ENCODE assay signal across 2 cellular contexts in the genomic region with DNA sequence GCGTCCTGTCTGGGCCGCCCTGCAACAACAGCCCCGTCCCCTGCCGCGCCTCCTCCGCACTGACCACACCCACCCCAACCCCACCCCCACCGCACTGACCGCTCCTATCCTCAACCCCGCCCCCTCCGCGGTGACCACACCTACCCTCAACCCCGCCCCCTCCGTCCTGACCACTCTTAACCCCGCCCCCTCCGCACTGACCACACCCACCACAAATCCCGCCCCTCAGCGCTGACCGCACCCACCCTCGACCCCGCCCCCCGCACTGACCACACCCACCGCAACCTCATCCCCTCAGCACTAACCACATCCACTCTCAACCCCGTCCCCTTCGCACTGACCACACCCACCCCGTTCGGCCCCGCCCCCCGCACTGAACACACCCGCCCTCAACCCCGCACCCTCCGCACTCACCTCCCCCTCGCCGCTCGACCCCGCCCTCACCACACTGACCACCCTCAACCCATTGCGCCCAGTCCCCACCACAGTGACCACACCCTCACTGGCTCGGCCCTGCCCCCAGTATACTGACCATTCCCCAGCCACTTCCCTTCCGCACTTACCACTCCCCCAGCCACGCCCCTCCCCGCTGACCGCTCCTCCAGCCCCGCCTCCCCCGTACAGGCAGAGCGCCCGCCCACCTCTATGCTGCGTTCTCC.
A peak's percentile ranks its signal among the peaks of the same experiment; 100 is the strongest.
TF ChIP-seq lines count a peak whose summit lies in the region.

No MANE protein-coding gene starts in this region.

TF ChIP-seq in IMR-90, 13 proteins besides CTCF, POLR2A, EP300 and RAD21:
- peak; percentile 80; the same call in 1 of the 2 replicates for TF ChIP-seq MAZ (IDR thresholded peaks at IDR 0.05; ENCODE audit: borderline replicate concordance, low read depth, low read length)
- TF ChIP-seq USF2 (IDR thresholded peaks at IDR 0.05; ENCODE audit: low read depth, low read length) = 0 out of 2 replicates have a peak, but pooled peaks have one; percentile 5
- no peak for TF ChIP-seq NFE2L2 (IDR thresholded peaks at IDR 0.05; ENCODE audit: low read depth, low read length)

TF ChIP-seq in K562, 482 proteins besides CTCF, POLR2A, EP300 and RAD21 (continues in another document):
- no peak for TF ChIP-seq PHB2 (IDR thresholded peaks at IDR 0.05; ENCODE audit: low read depth)
- no peak for TF ChIP-seq SUPT5H (IDR thresholded peaks at IDR 0.05)
- peak; percentile 55; the same call in 1 of the 2 replicates for TF ChIP-seq ESRRA (IDR thresholded peaks at IDR 0.05; ENCODE audit: borderline replicate concordance, low read depth)
- TF ChIP-seq, protein P1, sequence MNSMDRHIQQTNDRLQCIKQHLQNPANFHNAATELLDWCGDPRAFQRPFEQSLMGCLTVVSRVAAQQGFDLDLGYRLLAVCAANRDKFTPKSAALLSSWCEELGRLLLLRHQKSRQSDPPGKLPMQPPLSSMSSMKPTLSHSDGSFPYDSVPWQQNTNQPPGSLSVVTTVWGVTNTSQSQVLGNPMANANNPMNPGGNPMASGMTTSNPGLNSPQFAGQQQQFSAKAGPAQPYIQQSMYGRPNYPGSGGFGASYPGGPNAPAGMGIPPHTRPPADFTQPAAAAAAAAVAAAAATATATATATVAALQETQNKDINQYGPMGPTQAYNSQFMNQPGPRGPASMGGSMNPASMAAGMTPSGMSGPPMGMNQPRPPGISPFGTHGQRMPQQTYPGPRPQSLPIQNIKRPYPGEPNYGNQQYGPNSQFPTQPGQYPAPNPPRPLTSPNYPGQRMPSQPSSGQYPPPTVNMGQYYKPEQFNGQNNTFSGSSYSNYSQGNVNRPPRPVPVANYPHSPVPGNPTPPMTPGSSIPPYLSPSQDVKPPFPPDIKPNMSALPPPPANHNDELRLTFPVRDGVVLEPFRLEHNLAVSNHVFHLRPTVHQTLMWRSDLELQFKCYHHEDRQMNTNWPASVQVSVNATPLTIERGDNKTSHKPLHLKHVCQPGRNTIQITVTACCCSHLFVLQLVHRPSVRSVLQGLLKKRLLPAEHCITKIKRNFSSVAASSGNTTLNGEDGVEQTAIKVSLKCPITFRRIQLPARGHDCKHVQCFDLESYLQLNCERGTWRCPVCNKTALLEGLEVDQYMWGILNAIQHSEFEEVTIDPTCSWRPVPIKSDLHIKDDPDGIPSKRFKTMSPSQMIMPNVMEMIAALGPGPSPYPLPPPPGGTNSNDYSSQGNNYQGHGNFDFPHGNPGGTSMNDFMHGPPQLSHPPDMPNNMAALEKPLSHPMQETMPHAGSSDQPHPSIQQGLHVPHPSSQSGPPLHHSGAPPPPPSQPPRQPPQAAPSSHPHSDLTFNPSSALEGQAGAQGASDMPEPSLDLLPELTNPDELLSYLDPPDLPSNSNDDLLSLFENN (IDR thresholded peaks at IDR 0.05; ENCODE audit: low read depth in 2 of 2, low read length in 2 of 2) = no peak
- TF ChIP-seq, protein P2, sequence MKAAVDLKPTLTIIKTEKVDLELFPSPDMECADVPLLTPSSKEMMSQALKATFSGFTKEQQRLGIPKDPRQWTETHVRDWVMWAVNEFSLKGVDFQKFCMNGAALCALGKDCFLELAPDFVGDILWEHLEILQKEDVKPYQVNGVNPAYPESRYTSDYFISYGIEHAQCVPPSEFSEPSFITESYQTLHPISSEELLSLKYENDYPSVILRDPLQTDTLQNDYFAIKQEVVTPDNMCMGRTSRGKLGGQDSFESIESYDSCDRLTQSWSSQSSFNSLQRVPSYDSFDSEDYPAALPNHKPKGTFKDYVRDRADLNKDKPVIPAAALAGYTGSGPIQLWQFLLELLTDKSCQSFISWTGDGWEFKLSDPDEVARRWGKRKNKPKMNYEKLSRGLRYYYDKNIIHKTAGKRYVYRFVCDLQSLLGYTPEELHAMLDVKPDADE (conservative IDR thresholded peaks at IDR 0.05; ENCODE audit: control insufficient read depth, low read depth, low read length) = no peak
- no peak for TF ChIP-seq BRD9 (IDR thresholded peaks at IDR 0.05; ENCODE audit: low read depth, partially characterized antibody)
- TF ChIP-seq KDM1A (IDR thresholded peaks at IDR 0.05) = no peak
- TF ChIP-seq RBM25 (IDR thresholded peaks at IDR 0.05; ENCODE audit: low read depth, low read length, severe bottlenecking) = no peak
- no peak for TF ChIP-seq HOMEZ (CRISPR knock-in tag; IDR thresholded peaks at IDR 0.05)
- TF ChIP-seq ZNF134 (CRISPR knock-in tag; conservative IDR thresholded peaks at IDR 0.05) = no peak
- no peak for TF ChIP-seq KLF10 (CRISPR knock-in tag; IDR thresholded peaks at IDR 0.05)
- TF ChIP-seq PPARD (CRISPR knock-in tag; IDR thresholded peaks at IDR 0.05) = no peak
- no peak for TF ChIP-seq RBM22 (IDR thresholded peaks at IDR 0.05; ENCODE audit: low read depth, low read length, poor library complexity, severe bottlenecking)
- no peak for TF ChIP-seq KLF6 (CRISPR knock-in tag; IDR thresholded peaks at IDR 0.05; ENCODE audit: borderline replicate concordance)
- no peak for TF ChIP-seq CHAMP1 (IDR thresholded peaks at IDR 0.05)
- peak; percentile 79; the same call in 1 of the 2 replicates for TF ChIP-seq CCAR2 (IDR thresholded peaks at IDR 0.05; ENCODE audit: low read depth, low read length)
- TF ChIP-seq RBBP5 (IDR thresholded peaks at IDR 0.05; ENCODE audit: borderline replicate concordance, insufficient read depth, low read length, poor library complexity, severe bottlenecking) = no peak
- TF ChIP-seq HDAC1 (IDR thresholded peaks at IDR 0.05) = no peak
- no peak for TF ChIP-seq ZNF12 (CRISPR knock-in tag; IDR thresholded peaks at IDR 0.05)
- no peak for TF ChIP-seq BCOR (IDR thresholded peaks at IDR 0.05)
- no peak for TF ChIP-seq TAF9B (IDR thresholded peaks at IDR 0.05; ENCODE audit: partially characterized antibody)
- TF ChIP-seq ZNF436 (CRISPR knock-in tag; IDR thresholded peaks at IDR 0.05) = no peak
- no peak for TF ChIP-seq NFATC3 (IDR thresholded peaks at IDR 0.05)
- peak; percentile 74; the same call in 1 of the 2 replicates for TF ChIP-seq ZBTB7A (IDR thresholded peaks at IDR 0.05; ENCODE audit: borderline replicate concordance, control insufficient read depth, low read depth, low read length)
- no peak for TF ChIP-seq GABPA (tag; conservative IDR thresholded peaks at IDR 0.05; ENCODE audit: low read depth)
- TF ChIP-seq ZBTB12 (CRISPR knock-in tag; IDR thresholded peaks at IDR 0.05) = no peak
- no peak for TF ChIP-seq PURB (CRISPR knock-in tag; IDR thresholded peaks at IDR 0.05; ENCODE audit: low read depth)
- no peak for TF ChIP-seq RUNX1 (IDR thresholded peaks at IDR 0.05; ENCODE audit: low read depth)
- no peak for TF ChIP-seq HMG20B (CRISPR knock-in tag; IDR thresholded peaks at IDR 0.05)
- TF ChIP-seq EP400 (IDR thresholded peaks at IDR 0.05) = no peak
- no peak for TF ChIP-seq CBX5 (IDR thresholded peaks at IDR 0.05; ENCODE audit: borderline replicate concordance, low read depth)
- no peak for TF ChIP-seq REST (CRISPR knock-in tag; IDR thresholded peaks at IDR 0.05; ENCODE audit: low read depth)
- no peak for TF ChIP-seq LARP7 (IDR thresholded peaks at IDR 0.05)
- no peak for TF ChIP-seq MXI1 (IDR thresholded peaks at IDR 0.05; ENCODE audit: low read depth, low read length)
- no peak for TF ChIP-seq PCBP2 (IDR thresholded peaks at IDR 0.05; ENCODE audit: low read depth, low read length, poor library complexity, severe bottlenecking)
- TF ChIP-seq NONO (IDR thresholded peaks at IDR 0.05; ENCODE audit: low read depth in 2 of 2, low read length in 1 of 2) = no peak
- TF ChIP-seq PRPF4 (IDR thresholded peaks at IDR 0.05; ENCODE audit: insufficient read depth, low read depth, low read length, poor library complexity, severe bottlenecking) = peak; percentile 6
- no peak for TF ChIP-seq HMGXB4 (CRISPR knock-in tag; IDR thresholded peaks at IDR 0.05)
- TF ChIP-seq ELK1 (CRISPR knock-in tag; IDR thresholded peaks at IDR 0.05) = no peak
- no peak for TF ChIP-seq CHD4 (IDR thresholded peaks at IDR 0.05; ENCODE audit: insufficient read depth, insufficient replicate concordance, low read depth, low read length, poor library complexity, severe bottlenecking)
- TF ChIP-seq TFAM (CRISPR knock-in tag; conservative IDR thresholded peaks at IDR 0.05) = no peak
